ENCODE assay signal across 17 cellular contexts in genomic region chr11:72217856-72218745, GRCh38. TPM values are rescaled to one million over a fixed set of nuclear protein-coding genes. Genes with fewer than 3 reads are reported as not detected.
DNase-seq lines count a peak whose midpoint lies in the region; ATAC-seq and FAIRE-seq lines count a peak whose summit lies in the region.
"Had no signal": no experiment of that assay in that cellular context is flagged by ENCODE, and none has a peak within 500 bp of the region (broad histone marks: within the 10 kb centered on the region; RNA-seq: fewer than 3 reads in every experiment).

No MANE protein-coding gene starts in this region.

- H3K9me3 ChIP-seq in T-helper 17 cell (ENCODE audit: control insufficient read depth, low read length, poor library complexity, severe bottlenecking) (no peaks in the 10 kb centered on the region), subcutaneous abdominal adipose tissue (ENCODE audit: control insufficient read depth in 5 of 5, low read length in 5 of 5) (no peaks in the 10 kb centered on the region)
- H3K9me3 ChIP-seq: uterus had no signal

- CTCF ChIA-PET in activated CD4-positive, alpha-beta T cell treated with anti-CD3 and anti-CD28 coated beads, Interleukin-2, amount 10 ng/mL, durations not matched to agents 7 days and 5 days (lab: Charles Lee) = no interaction called here

- no peaks in the 10 kb centered on the region for H3K36me3 Mint-ChIP-seq in activated CD4-positive, alpha-beta T cell treated with anti-CD3 and anti-CD28 coated beads, Interleukin-2, amount 10 ng/mL, durations not matched to agents 7 days and 5 days (ENCODE audit: low read depth)
- peaks cover 5% of the 10 kb centered on the region for H3K36me3 Mint-ChIP-seq in T-helper 17 cell (ENCODE audit: low read depth)
- H3K36me3 Mint-ChIP-seq: activated naive CD4-positive, alpha-beta T cell treated with anti-CD3 and anti-CD28 coated beads, Interleukin-2, amount 10 ng/mL, durations not matched to agents 7 days and 5 days had no signal

- H3K4me3 ChIP-seq in subcutaneous abdominal adipose tissue (ENCODE audit: low read depth in 1 of 5, low read length in 5 of 5) = peak overlapping the region in 4 of 5 donors; percentile 32 to 66 (median 47)
- H3K4me3 ChIP-seq: skin epidermis, uterus had no signal

- H3K27me3 Mint-ChIP-seq in activated CD4-positive, alpha-beta T cell treated with anti-CD3 and anti-CD28 coated beads, Interleukin-2, amount 10 ng/mL, durations not matched to agents 7 days and 5 days = peaks cover 36% of the 10 kb centered on the region
- peaks cover 27% of the 10 kb centered on the region for H3K27me3 Mint-ChIP-seq in T-helper 17 cell

- H3K27me3 ChIP-seq in subcutaneous abdominal adipose tissue (ENCODE audit: control insufficient read depth in 5 of 5, insufficient read depth in 4 of 5, low read length in 5 of 5) = no peaks in the 10 kb centered on the region
- H3K27me3 ChIP-seq: uterus had no signal

- no peak overlapping the region for H3K4me3 Mint-ChIP-seq in activated CD4-positive, alpha-beta T cell treated with anti-CD3 and anti-CD28 coated beads, Interleukin-2, amount 10 ng/mL, durations not matched to agents 7 days and 5 days
- H3K4me3 Mint-ChIP-seq in T-helper 17 cell = peak overlapping the region; percentile 12
- H3K4me3 Mint-ChIP-seq: activated naive CD4-positive, alpha-beta T cell treated with anti-CD3 and anti-CD28 coated beads, Interleukin-2, amount 10 ng/mL, durations not matched to agents 7 days and 5 days had no signal

- H3K27ac ChIP-seq in subcutaneous abdominal adipose tissue (ENCODE audit: low read depth, low read length) = no peak overlapping the region
- H3K27ac ChIP-seq: uterus had no signal

- H3K4me1 ChIP-seq in subcutaneous abdominal adipose tissue (ENCODE audit: control insufficient read depth in 5 of 5, insufficient read depth in 5 of 5, low read length in 5 of 5) = peaks cover 5 to 29% (median 15%) of the 10 kb centered on the region in 5 donors

- no peak for FAIRE-seq in frontal cortex (lab: Jason Lieb, UNC)

- peak overlapping the region in 2 of 5 donors; percentile 23 to 62 for H3K9ac ChIP-seq in subcutaneous abdominal adipose tissue (ENCODE audit: low read length in 5 of 5)

- H3K9me3 Mint-ChIP-seq in activated CD4-positive, alpha-beta T cell treated with anti-CD3 and anti-CD28 coated beads, Interleukin-2, amount 10 ng/mL, durations not matched to agents 7 days and 5 days = no peaks in the 10 kb centered on the region
- H3K9me3 Mint-ChIP-seq: activated naive CD4-positive, alpha-beta T cell treated with anti-CD3 and anti-CD28 coated beads, Interleukin-2, amount 10 ng/mL, durations not matched to agents 7 days and 5 days had no signal

- no peaks in the 10 kb centered on the region for H3K36me3 ChIP-seq in subcutaneous abdominal adipose tissue (ENCODE audit: control insufficient read depth in 5 of 5, insufficient read depth in 5 of 5, low read length in 5 of 5)
- H3K36me3 ChIP-seq: uterus had no signal

- DNase-seq in activated CD4-positive, alpha-beta T cell treated with anti-CD3 and anti-CD28 coated beads, Interleukin-2, amount 10 ng/mL, durations not matched to agents 7 days and 5 days = no peak
- no peak for DNase-seq in activated CD4-positive, alpha-beta T cell treated with anti-CD3 and anti-CD28 coated beads for 48 hours
- no peak for DNase-seq in T-helper 17 cell
- peak; percentile 64 for DNase-seq in left kidney (ENCODE audit: low read depth, low spot score)
- DNase-seq in NCI-H82 (lab: John Stamatoyannopoulos, UW) = no peak
- DNase-seq in frontal cortex (ENCODE audit: low spot score in 2 of 2) = no peak
- DNase-seq in NCI-H2196 (lab: John Stamatoyannopoulos, UW; ENCODE audit: unreplicated experiment) = no peak
- DNase-seq: activated CD4-positive, alpha-beta T cell treated with anti-CD3 and anti-CD28 coated beads, Interleukin-2, amount 50 U/mL, for 48 hours; activated naive CD4-positive, alpha-beta T cell treated with anti-CD3 and anti-CD28 coated beads, Interleukin-2, amount 10 ng/mL, durations not matched to agents 7 days and 5 days; cerebellar nuclear complex; DMS153; NCI-H1436 treated with DMSO at 0.1 percent for 48 hours; uterus had no signal

- no peak for ATAC-seq in T-helper 17 cell

- POLR2A ChIA-PET in activated CD4-positive, alpha-beta T cell treated with anti-CD3 and anti-CD28 coated beads, Interleukin-2, amount 10 ng/mL, durations not matched to agents 7 days and 5 days (lab: Charles Lee) = no interaction called here

- peaks cover 19% of the 10 kb centered on the region for H3K4me1 Mint-ChIP-seq in activated CD4-positive, alpha-beta T cell treated with anti-CD3 and anti-CD28 coated beads, Interleukin-2, amount 10 ng/mL, durations not matched to agents 7 days and 5 days
- H3K4me1 Mint-ChIP-seq in T-helper 17 cell = peaks cover 16% of the 10 kb centered on the region

- peak overlapping the region; percentile 65 for H3K27ac Mint-ChIP-seq in activated CD4-positive, alpha-beta T cell treated with anti-CD3 and anti-CD28 coated beads, Interleukin-2, amount 10 ng/mL, durations not matched to agents 7 days and 5 days
- H3K27ac Mint-ChIP-seq in T-helper 17 cell = no peak overlapping the region
- H3K27ac Mint-ChIP-seq: activated naive CD4-positive, alpha-beta T cell treated with anti-CD3 and anti-CD28 coated beads, Interleukin-2, amount 10 ng/mL, durations not matched to agents 7 days and 5 days had no signal

RNA-seq across cellular contexts. Expression of gene FOLR2, which starts 1.5 kb away (rescaled TPM):
- not detected for total RNA-seq in activated CD4-positive, alpha-beta T cell treated with anti-CD3 and anti-CD28 coated beads, Interleukin-2, amount 10 ng/mL, durations not matched to agents 7 days and 5 days
- not detected for total RNA-seq in T-helper 17 cell
- total RNA-seq in frontal cortex = 5.7 TPM
- total RNA-seq: A673, H4 had no signal

RNA-seq across cellular contexts. Expression of gene INPPL1, which starts 6.5 kb away (rescaled TPM):
- total RNA-seq in activated CD4-positive, alpha-beta T cell treated with anti-CD3 and anti-CD28 coated beads, Interleukin-2, amount 10 ng/mL, durations not matched to agents 7 days and 5 days = 100 to 1,000 TPM; 112 to 122 TPM
- total RNA-seq in T-helper 17 cell (100 to 1,000 TPM; 102 to 108 TPM), frontal cortex (6.5 TPM)

RNA-seq across cellular contexts. Expression of gene PHOX2A, which starts 25.9 kb away (rescaled TPM):
- not detected for total RNA-seq in activated CD4-positive, alpha-beta T cell treated with anti-CD3 and anti-CD28 coated beads, Interleukin-2, amount 10 ng/mL, durations not matched to agents 7 days and 5 days
- total RNA-seq in T-helper 17 cell = not detected
- not detected for total RNA-seq in frontal cortex
- total RNA-seq: A673, H4, uterus had no signal

RNA-seq across cellular contexts. Expression of gene FOLR1, which starts 26.2 kb away (rescaled TPM):
- not detected for total RNA-seq in activated CD4-positive, alpha-beta T cell treated with anti-CD3 and anti-CD28 coated beads, Interleukin-2, amount 10 ng/mL, durations not matched to agents 7 days and 5 days
- not detected for total RNA-seq in T-helper 17 cell
- not detected for total RNA-seq in frontal cortex
- total RNA-seq: A673 had no signal

Comparison
In these comparisons a context has a peak if more than half of its experiments do, and no peak if none do; other contexts are left out.
1. RNA of gene INPPL1, which starts 6.5 kb away (total RNA-seq): 112 to 122 TPM in activated CD4-positive, alpha-beta T cell treated with anti-CD3 and anti-CD28 coated beads, Interleukin-2, amount 10 ng/mL, durations not matched to agents 7 days and 5 days and 102 to 108 TPM in T-helper 17 cell; 6.5 TPM in frontal cortex (single experiment); every median in the first group is over 10 times any median in the second.